1 cellular context compared by ENCODE assay signal in the genomic region with DNA sequence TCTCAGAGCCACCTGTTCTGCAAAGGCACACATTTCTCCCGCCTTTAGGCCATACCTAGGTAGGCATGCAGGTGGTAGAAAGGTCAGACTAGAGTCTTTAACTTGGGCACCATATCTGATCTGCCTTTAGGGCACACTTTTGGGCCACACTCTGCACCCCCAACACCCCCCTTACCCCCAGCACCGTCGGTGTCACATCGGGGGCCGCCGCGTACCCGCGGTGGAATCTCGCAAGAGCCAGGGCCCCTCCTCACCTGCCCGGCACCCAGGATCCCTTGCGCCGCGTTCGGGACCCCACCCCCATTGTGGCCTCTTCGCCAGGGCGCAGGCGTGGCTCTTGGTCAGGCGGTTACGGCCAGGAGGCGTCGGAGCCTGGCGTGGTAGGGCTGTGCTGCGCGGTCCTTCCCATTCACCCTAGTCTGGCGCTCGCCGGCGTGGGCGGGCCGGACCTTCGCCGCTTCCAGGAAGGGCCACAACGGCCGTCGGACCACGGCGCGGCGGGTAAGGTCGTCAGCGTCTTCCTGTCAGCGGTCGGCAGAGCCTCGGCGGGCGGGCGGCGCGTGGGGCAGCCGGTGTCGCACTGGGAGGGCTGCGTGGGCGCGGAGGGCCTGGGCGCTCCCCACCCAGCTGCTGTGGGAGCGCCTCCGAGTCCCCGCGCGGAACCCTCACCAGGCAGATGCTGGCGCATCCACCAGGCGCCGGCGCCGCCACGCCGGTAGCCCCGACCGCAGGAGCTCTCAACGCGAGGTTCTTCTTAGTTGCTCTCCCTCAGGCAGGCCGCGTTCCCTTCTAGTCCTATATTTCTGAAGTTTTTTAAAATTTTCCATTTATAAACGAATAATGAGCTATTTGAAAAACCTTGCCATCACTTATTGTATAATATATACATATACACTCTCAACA.
TF ChIP-seq lines count a peak whose summit lies in the region.

A gene (plus strand): TSS at position 341 of the 903 bp plus-strand sequence. CDS start 23,028 bp downstream, outside the sequence.

TF ChIP-seq in HepG2, 621 proteins besides CTCF, POLR2A, EP300 and RAD21 (continued from another document and continues in another):
- TF ChIP-seq, protein P1, sequence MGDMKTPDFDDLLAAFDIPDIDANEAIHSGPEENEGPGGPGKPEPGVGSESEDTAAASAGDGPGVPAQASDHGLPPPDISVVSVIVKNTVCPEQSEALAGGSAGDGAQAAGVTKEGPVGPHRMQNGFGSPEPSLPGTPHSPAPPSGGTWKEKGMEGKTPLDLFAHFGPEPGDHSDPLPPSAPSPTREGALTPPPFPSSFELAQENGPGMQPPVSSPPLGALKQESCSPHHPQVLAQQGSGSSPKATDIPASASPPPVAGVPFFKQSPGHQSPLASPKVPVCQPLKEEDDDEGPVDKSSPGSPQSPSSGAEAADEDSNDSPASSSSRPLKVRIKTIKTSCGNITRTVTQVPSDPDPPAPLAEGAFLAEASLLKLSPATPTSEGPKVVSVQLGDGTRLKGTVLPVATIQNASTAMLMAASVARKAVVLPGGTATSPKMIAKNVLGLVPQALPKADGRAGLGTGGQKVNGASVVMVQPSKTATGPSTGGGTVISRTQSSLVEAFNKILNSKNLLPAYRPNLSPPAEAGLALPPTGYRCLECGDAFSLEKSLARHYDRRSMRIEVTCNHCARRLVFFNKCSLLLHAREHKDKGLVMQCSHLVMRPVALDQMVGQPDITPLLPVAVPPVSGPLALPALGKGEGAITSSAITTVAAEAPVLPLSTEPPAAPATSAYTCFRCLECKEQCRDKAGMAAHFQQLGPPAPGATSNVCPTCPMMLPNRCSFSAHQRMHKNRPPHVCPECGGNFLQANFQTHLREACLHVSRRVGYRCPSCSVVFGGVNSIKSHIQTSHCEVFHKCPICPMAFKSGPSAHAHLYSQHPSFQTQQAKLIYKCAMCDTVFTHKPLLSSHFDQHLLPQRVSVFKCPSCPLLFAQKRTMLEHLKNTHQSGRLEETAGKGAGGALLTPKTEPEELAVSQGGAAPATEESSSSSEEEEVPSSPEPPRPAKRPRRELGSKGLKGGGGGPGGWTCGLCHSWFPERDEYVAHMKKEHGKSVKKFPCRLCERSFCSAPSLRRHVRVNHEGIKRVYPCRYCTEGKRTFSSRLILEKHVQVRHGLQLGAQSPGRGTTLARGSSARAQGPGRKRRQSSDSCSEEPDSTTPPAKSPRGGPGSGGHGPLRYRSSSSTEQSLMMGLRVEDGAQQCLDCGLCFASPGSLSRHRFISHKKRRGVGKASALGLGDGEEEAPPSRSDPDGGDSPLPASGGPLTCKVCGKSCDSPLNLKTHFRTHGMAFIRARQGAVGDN (CRISPR knock-in tag; IDR thresholded peaks at IDR 0.05): peak; percentile 99
- TF ChIP-seq, protein P2, sequence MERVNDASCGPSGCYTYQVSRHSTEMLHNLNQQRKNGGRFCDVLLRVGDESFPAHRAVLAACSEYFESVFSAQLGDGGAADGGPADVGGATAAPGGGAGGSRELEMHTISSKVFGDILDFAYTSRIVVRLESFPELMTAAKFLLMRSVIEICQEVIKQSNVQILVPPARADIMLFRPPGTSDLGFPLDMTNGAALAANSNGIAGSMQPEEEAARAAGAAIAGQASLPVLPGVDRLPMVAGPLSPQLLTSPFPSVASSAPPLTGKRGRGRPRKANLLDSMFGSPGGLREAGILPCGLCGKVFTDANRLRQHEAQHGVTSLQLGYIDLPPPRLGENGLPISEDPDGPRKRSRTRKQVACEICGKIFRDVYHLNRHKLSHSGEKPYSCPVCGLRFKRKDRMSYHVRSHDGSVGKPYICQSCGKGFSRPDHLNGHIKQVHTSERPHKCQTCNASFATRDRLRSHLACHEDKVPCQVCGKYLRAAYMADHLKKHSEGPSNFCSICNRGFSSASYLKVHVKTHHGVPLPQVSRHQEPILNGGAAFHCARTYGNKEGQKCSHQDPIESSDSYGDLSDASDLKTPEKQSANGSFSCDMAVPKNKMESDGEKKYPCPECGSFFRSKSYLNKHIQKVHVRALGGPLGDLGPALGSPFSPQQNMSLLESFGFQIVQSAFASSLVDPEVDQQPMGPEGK (CRISPR knock-in tag; IDR thresholded peaks at IDR 0.05): peak; percentile 81
- TF ChIP-seq ZNF337 (CRISPR knock-in tag; IDR thresholded peaks at IDR 0.05; ENCODE audit: borderline replicate concordance, low read depth): peak; percentile 85; the same call in 1 of the 2 replicates
- TF ChIP-seq NFYB (CRISPR knock-in tag; IDR thresholded peaks at IDR 0.05): no peak
- TF ChIP-seq ZNF883 (CRISPR knock-in tag; IDR thresholded peaks at IDR 0.05; ENCODE audit: not compliant biosample characterization): peak; percentile 98
- peak; percentile 72; the same call in 1 of the 2 replicates for TF ChIP-seq ZNF430 (CRISPR knock-in tag; IDR thresholded peaks at IDR 0.05)
- peak; percentile 85; the same call in 1 of the 2 replicates for TF ChIP-seq NRL (CRISPR knock-in tag; IDR thresholded peaks at IDR 0.05; ENCODE audit: borderline replicate concordance)
- TF ChIP-seq ZNF468 (CRISPR knock-in tag; IDR thresholded peaks at IDR 0.05): peak; percentile 44; the same call in 1 of the 2 replicates
- peak; percentile 97; the same call in 1 of the 2 replicates for TF ChIP-seq EEA1 (CRISPR knock-in tag; IDR thresholded peaks at IDR 0.05; ENCODE audit: borderline replicate concordance)
- TF ChIP-seq, protein P3, sequence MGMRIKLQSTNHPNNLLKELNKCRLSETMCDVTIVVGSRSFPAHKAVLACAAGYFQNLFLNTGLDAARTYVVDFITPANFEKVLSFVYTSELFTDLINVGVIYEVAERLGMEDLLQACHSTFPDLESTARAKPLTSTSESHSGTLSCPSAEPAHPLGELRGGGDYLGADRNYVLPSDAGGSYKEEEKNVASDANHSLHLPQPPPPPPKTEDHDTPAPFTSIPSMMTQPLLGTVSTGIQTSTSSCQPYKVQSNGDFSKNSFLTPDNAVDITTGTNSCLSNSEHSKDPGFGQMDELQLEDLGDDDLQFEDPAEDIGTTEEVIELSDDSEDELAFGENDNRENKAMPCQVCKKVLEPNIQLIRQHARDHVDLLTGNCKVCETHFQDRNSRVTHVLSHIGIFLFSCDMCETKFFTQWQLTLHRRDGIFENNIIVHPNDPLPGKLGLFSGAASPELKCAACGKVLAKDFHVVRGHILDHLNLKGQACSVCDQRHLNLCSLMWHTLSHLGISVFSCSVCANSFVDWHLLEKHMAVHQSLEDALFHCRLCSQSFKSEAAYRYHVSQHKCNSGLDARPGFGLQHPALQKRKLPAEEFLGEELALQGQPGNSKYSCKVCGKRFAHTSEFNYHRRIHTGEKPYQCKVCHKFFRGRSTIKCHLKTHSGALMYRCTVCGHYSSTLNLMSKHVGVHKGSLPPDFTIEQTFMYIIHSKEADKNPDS (CRISPR knock-in tag; IDR thresholded peaks at IDR 0.05): 0 out of 2 replicates have a peak, but pooled peaks have one; percentile 63
- no peak for TF ChIP-seq NCOA5 (CRISPR knock-in tag; IDR thresholded peaks at IDR 0.05)
- TF ChIP-seq ZNF619 (CRISPR knock-in tag; IDR thresholded peaks at IDR 0.05): peak; percentile 68; the same call in 1 of the 2 replicates
- TF ChIP-seq ZNF10 (CRISPR knock-in tag; IDR thresholded peaks at IDR 0.05; ENCODE audit: borderline replicate concordance, low read depth): no peak
- peak; percentile 97 for TF ChIP-seq ZNF33B (CRISPR knock-in tag; IDR thresholded peaks at IDR 0.05)
- TF ChIP-seq, protein P4, sequence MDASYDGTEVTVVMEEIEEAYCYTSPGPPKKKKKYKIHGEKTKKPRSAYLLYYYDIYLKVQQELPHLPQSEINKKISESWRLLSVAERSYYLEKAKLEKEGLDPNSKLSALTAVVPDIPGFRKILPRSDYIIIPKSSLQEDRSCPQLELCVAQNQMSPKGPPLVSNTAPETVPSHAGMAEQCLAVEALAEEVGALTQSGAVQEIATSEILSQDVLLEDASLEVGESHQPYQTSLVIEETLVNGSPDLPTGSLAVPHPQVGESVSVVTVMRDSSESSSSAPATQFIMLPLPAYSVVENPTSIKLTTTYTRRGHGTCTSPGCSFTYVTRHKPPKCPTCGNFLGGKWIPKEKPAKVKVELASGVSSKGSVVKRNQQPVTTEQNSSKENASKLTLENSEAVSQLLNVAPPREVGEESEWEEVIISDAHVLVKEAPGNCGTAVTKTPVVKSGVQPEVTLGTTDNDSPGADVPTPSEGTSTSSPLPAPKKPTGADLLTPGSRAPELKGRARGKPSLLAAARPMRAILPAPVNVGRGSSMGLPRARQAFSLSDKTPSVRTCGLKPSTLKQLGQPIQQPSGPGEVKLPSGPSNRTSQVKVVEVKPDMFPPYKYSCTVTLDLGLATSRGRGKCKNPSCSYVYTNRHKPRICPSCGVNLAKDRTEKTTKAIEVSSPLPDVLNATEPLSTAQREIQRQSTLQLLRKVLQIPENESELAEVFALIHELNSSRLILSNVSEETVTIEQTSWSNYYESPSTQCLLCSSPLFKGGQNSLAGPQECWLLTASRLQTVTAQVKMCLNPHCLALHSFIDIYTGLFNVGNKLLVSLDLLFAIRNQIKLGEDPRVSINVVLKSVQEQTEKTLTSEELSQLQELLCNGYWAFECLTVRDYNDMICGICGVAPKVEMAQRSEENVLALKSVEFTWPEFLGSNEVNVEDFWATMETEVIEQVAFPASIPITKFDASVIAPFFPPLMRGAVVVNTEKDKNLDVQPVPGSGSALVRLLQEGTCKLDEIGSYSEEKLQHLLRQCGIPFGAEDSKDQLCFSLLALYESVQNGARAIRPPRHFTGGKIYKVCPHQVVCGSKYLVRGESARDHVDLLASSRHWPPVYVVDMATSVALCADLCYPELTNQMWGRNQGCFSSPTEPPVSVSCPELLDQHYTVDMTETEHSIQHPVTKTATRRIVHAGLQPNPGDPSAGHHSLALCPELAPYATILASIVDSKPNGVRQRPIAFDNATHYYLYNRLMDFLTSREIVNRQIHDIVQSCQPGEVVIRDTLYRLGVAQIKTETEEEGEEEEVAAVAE (CRISPR knock-in tag; IDR thresholded peaks at IDR 0.05; ENCODE audit: borderline replicate concordance): no peak
- TF ChIP-seq MAFF (IDR thresholded peaks at IDR 0.05; ENCODE audit: low read depth, low read length): no peak
- TF ChIP-seq ESRRA (CRISPR knock-in tag; IDR thresholded peaks at IDR 0.05; ENCODE audit: low read depth): peak; percentile 53; the same call in 1 of the 2 replicates
- no peak for TF ChIP-seq ATRX (CRISPR knock-in tag; IDR thresholded peaks at IDR 0.05; ENCODE audit: borderline replicate concordance)
- TF ChIP-seq, protein P5, sequence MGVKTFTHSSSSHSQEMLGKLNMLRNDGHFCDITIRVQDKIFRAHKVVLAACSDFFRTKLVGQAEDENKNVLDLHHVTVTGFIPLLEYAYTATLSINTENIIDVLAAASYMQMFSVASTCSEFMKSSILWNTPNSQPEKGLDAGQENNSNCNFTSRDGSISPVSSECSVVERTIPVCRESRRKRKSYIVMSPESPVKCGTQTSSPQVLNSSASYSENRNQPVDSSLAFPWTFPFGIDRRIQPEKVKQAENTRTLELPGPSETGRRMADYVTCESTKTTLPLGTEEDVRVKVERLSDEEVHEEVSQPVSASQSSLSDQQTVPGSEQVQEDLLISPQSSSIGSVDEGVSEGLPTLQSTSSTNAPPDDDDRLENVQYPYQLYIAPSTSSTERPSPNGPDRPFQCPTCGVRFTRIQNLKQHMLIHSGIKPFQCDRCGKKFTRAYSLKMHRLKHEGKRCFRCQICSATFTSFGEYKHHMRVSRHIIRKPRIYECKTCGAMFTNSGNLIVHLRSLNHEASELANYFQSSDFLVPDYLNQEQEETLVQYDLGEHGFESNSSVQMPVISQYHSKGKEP (CRISPR knock-in tag; IDR thresholded peaks at IDR 0.05): no peak
- TF ChIP-seq, protein P6, sequence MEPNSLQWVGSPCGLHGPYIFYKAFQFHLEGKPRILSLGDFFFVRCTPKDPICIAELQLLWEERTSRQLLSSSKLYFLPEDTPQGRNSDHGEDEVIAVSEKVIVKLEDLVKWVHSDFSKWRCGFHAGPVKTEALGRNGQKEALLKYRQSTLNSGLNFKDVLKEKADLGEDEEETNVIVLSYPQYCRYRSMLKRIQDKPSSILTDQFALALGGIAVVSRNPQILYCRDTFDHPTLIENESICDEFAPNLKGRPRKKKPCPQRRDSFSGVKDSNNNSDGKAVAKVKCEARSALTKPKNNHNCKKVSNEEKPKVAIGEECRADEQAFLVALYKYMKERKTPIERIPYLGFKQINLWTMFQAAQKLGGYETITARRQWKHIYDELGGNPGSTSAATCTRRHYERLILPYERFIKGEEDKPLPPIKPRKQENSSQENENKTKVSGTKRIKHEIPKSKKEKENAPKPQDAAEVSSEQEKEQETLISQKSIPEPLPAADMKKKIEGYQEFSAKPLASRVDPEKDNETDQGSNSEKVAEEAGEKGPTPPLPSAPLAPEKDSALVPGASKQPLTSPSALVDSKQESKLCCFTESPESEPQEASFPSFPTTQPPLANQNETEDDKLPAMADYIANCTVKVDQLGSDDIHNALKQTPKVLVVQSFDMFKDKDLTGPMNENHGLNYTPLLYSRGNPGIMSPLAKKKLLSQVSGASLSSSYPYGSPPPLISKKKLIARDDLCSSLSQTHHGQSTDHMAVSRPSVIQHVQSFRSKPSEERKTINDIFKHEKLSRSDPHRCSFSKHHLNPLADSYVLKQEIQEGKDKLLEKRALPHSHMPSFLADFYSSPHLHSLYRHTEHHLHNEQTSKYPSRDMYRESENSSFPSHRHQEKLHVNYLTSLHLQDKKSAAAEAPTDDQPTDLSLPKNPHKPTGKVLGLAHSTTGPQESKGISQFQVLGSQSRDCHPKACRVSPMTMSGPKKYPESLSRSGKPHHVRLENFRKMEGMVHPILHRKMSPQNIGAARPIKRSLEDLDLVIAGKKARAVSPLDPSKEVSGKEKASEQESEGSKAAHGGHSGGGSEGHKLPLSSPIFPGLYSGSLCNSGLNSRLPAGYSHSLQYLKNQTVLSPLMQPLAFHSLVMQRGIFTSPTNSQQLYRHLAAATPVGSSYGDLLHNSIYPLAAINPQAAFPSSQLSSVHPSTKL (CRISPR knock-in tag; IDR thresholded peaks at IDR 0.05): peak; percentile 63; the same call in 1 of the 2 replicates
- TF ChIP-seq SP2 (CRISPR knock-in tag; IDR thresholded peaks at IDR 0.05): peak; percentile 53
- peak; percentile 75; the same call in 1 of the 2 replicates for TF ChIP-seq CCDC6 (CRISPR knock-in tag; IDR thresholded peaks at IDR 0.05)
- TF ChIP-seq ZNF703 (CRISPR knock-in tag; IDR thresholded peaks at IDR 0.05; ENCODE audit: borderline replicate concordance): peak; percentile 89; the same call in 1 of the 2 replicates
- peak; percentile 86 for TF ChIP-seq ZNF350 (CRISPR knock-in tag; IDR thresholded peaks at IDR 0.05; ENCODE audit: borderline replicate concordance, low read depth)
- no peak for TF ChIP-seq EHMT2 (IDR thresholded peaks at IDR 0.05; ENCODE audit: borderline replicate concordance, low read depth, low read length)
- TF ChIP-seq ZFP82 (CRISPR knock-in tag; IDR thresholded peaks at IDR 0.05; ENCODE audit: borderline replicate concordance): peak; percentile 94; the same call in 1 of the 2 replicates
- TF ChIP-seq, protein P7, sequence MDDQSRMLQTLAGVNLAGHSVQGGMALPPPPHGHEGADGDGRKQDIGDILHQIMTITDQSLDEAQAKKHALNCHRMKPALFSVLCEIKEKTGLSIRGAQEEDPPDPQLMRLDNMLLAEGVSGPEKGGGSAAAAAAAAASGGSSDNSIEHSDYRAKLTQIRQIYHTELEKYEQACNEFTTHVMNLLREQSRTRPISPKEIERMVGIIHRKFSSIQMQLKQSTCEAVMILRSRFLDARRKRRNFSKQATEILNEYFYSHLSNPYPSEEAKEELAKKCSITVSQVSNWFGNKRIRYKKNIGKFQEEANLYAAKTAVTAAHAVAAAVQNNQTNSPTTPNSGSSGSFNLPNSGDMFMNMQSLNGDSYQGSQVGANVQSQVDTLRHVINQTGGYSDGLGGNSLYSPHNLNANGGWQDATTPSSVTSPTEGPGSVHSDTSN (CRISPR knock-in tag; IDR thresholded peaks at IDR 0.05; ENCODE audit: borderline replicate concordance): peak; percentile 83; the same call in 1 of the 2 replicates
- no peak for TF ChIP-seq MZF1 (CRISPR knock-in tag; IDR thresholded peaks at IDR 0.05; ENCODE audit: borderline replicate concordance)
- peak; percentile 38 for TF ChIP-seq RARA (CRISPR knock-in tag; IDR thresholded peaks at IDR 0.05)
- no peak for TF ChIP-seq ZNF432 (CRISPR knock-in tag; IDR thresholded peaks at IDR 0.05; ENCODE audit: borderline replicate concordance)
- peak; percentile 74; the same call in 1 of the 2 replicates for TF ChIP-seq ZNF614 (CRISPR knock-in tag; IDR thresholded peaks at IDR 0.05; ENCODE audit: borderline replicate concordance)
